In the genomic region with DNA sequence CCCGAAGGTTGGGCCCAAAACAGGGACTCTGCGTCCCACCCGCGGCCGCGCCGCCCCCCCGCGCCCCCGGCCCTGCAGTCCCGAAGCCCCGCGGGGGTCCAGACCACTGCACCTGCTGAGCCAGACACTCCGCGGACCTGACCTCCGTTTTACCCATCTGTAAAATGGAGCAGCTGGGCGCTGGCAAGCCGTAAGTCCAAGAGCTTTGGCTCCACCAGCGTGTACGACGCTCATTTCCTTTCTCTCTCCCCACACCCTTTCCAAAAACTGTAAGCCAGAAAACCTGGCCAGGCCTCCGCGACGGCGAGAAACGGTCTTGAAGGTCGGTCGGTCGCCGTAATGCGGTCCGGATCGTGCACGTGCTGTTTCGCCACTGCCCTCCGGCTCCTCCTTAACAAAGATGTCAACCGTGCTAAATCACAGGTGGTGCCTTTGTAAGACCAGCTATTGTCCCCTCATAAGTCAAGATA, we compare ENCODE assay signal across 10 cellular contexts. TPM values are rescaled to one million over a fixed set of nuclear protein-coding genes. Genes with fewer than 3 reads are reported as not detected.
A peak's percentile ranks its signal among the peaks of the same experiment; 100 is the strongest.
DNase-seq lines count a peak whose midpoint lies in the region; ATAC-seq and TF ChIP-seq lines count a peak whose summit lies in the region.
"Had no signal": no experiment of that assay in that cellular context is flagged by ENCODE, and none has a peak within 500 bp of the region (broad histone marks: within the 10 kb centered on the region; RNA-seq: fewer than 3 reads in every experiment).

No MANE protein-coding gene starts in this region.

- no peaks in the 10 kb centered on the region for H3K9me3 Mint-ChIP-seq in CD4-positive, alpha-beta T cell
- H3K9me3 Mint-ChIP-seq in HFFc6 (no peaks in the 10 kb centered on the region), chondrocyte (ENCODE audit: low read depth) (no peaks in the 10 kb centered on the region)

- H2AFZ ChIP-seq in neuron (ENCODE audit: low read depth, low read length), result peak overlapping the region; percentile 24

- no peak overlapping the region for H3K27ac ChIP-seq in CD4-positive, alpha-beta T cell (ENCODE audit: low read depth, low read length)
- H3K27ac ChIP-seq in RWPE1 (no peak overlapping the region), substantia nigra (ENCODE audit: low read depth, low read length, poor library complexity, severe bottlenecking) (no peak overlapping the region)
- H3K27ac ChIP-seq: epithelial cell of prostate had no signal

- peaks cover 25% of the 10 kb centered on the region for H3K4me1 ChIP-seq in neuron (ENCODE audit: insufficient read depth, low read length)

- H3K9me3 ChIP-seq in CD4-positive, alpha-beta T cell (ENCODE audit: control insufficient read depth, low read length), result no peaks in the 10 kb centered on the region
- peaks cover 3% of the 10 kb centered on the region for H3K9me3 ChIP-seq in neuron (ENCODE audit: low read length)

- no peak for ATAC-seq in CD4-positive, alpha-beta T cell (ENCODE audit: poor library complexity)
- ATAC-seq in HG03432 (IDR thresholded peaks at IDR 0.05; ENCODE audit: unreplicated experiment) (no peak), HG02642 (IDR thresholded peaks at IDR 0.05; ENCODE audit: poor library complexity, unreplicated experiment) (no peak)

- intact Hi-C loops in CD4-positive, alpha-beta T cell (cut with DNase I, micrococcal nuclease), result no loop called here

- H3K27me3 Mint-ChIP-seq in CD4-positive, alpha-beta T cell, result peaks cover 92% of the 10 kb centered on the region
- H3K27me3 Mint-ChIP-seq in HFFc6 (ENCODE audit: insufficient read depth) (peaks cover 64% of the 10 kb centered on the region), chondrocyte (ENCODE audit: low read depth) (peaks cover 88% of the 10 kb centered on the region)

- DNase-seq in CD4-positive, alpha-beta T cell, result no peak
- DNase-seq in HFFc6, result no peak
- no peak for DNase-seq in chondrocyte (ENCODE audit: low spot score)
- no peak for DNase-seq in RWPE1 (ENCODE audit: low spot score)
- DNase-seq in substantia nigra (lab: John Stamatoyannopoulos, UW), result no peak
- DNase-seq: NCI-H524 treated with DMSO at 0.1 percent for 48 hours had no signal

- H3K4me3 ChIP-seq in neuron (ENCODE audit: low read length), result no peak overlapping the region

- no peak for TF ChIP-seq CTCF in CD4-positive, alpha-beta T cell (IDR thresholded peaks at IDR 0.05)
- TF ChIP-seq CTCF in HFFc6 (IDR thresholded peaks at IDR 0.05), result no peak
- TF ChIP-seq CTCF in chondrocyte (IDR thresholded peaks at IDR 0.05), result no peak
- no peak for TF ChIP-seq CTCF in RWPE1 (conservative IDR thresholded peaks at IDR 0.05; ENCODE audit: low read depth)

- POLR2A ChIA-PET in CD4-positive, alpha-beta T cell (lab: Charles Lee), result interaction anchor here (0.7 to 1.5 kb wide), 2 partner anchors 11 to 956 kb away, joined by 3 read pairs; no protein-coding TSS in a partner anchor
- POLR2A ChIA-PET in RWPE1 (lab: Yijun Ruan, JAX; ENCODE audit: low non-redundant PET), result no interaction called here

- peaks cover 89% of the 10 kb centered on the region for H3K27me3 ChIP-seq in CD4-positive, alpha-beta T cell (ENCODE audit: control insufficient read depth, insufficient read depth, low read length)
- peaks cover 84% of the 10 kb centered on the region for H3K27me3 ChIP-seq in neuron (ENCODE audit: insufficient read depth, low read length)

- CTCF ChIA-PET in CD4-positive, alpha-beta T cell (lab: Charles Lee), result no interaction called here
- CTCF ChIA-PET in RWPE1 (lab: Yijun Ruan, JAX), result interaction anchor here (0.6 kb wide), 1 partner anchor 10 kb away, joined by 3 read pairs; no protein-coding TSS in a partner anchor

- H3K27ac Mint-ChIP-seq in CD4-positive, alpha-beta T cell, result no peak overlapping the region
- H3K27ac Mint-ChIP-seq in HFFc6 (no peak overlapping the region), chondrocyte (ENCODE audit: unreplicated experiment) (no peak overlapping the region)

- peak overlapping the region; percentile 84 for H3K4me3 Mint-ChIP-seq in CD4-positive, alpha-beta T cell
- H3K4me3 Mint-ChIP-seq in HFFc6 (peak overlapping the region; percentile 55; the same call in 1 of the 2 replicates), chondrocyte (ENCODE audit: unreplicated experiment) (peak overlapping the region; percentile 57)

- peaks cover 24% of the 10 kb centered on the region for H3K4me1 Mint-ChIP-seq in CD4-positive, alpha-beta T cell (ENCODE audit: low read depth)
- H3K4me1 Mint-ChIP-seq in HFFc6 (ENCODE audit: low read depth), result peaks cover 20% of the 10 kb centered on the region
- H3K4me1 Mint-ChIP-seq in chondrocyte (ENCODE audit: low read depth), result peaks cover 10% of the 10 kb centered on the region

- H3K36me3 ChIP-seq in neuron (ENCODE audit: insufficient read depth, low read length), result no peaks in the 10 kb centered on the region

- no peaks in the 10 kb centered on the region for H3K36me3 Mint-ChIP-seq in CD4-positive, alpha-beta T cell (ENCODE audit: low read depth)
- H3K36me3 Mint-ChIP-seq in HFFc6 (ENCODE audit: low read depth) (peaks cover 6% of the 10 kb centered on the region), chondrocyte (ENCODE audit: low read depth) (peaks cover 3% of the 10 kb centered on the region)

RNA-seq across cellular contexts. Expression of a gene that starts 7.8 kb away (rescaled TPM):
- total RNA-seq in CD4-positive, alpha-beta T cell, result not detected
- not detected for total RNA-seq in HFFc6 (2021; fragmentation: NEBNext Ultra II Directional; extraction: Animal tissue kit (Norgen Biotek cat#: 25700))
- total RNA-seq in chondrocyte, result not detected in 3 replicates
